ENCODE assay signal across 8 cellular contexts in genomic region chr17:36534117-36534880, GRCh38. TPM values are rescaled to one million over a fixed set of nuclear protein-coding genes. Genes with fewer than 3 reads are reported as not detected.
DNase-seq lines count a peak whose midpoint lies in the region; ATAC-seq, FAIRE-seq and TF ChIP-seq lines count a peak whose summit lies in the region.

MYO19 (minus strand) TSS chr17:36534868; CDS start chr17:36532538, 2,330 bp downstream.

- H3K4me2 ChIP-seq in SK-N-SH, result peak within 1 kb of the TSS; percentile 100

- H3K4me3 ChIP-seq in MG63, result peak within 1 kb of the TSS; percentile 100
- H3K4me3 ChIP-seq in SK-N-SH (ENCODE audit: low read depth in 2 of 2, low read length in 1 of 2), result peak within 1 kb of the TSS; percentile 87 to 88

- TF ChIP-seq RAD21 in SK-N-SH (IDR thresholded peaks at IDR 0.05; ENCODE audit: low read length), result no peak

- H3K36me3 Mint-ChIP-seq in activated naive CD8-positive, alpha-beta T cell treated with anti-CD3 and anti-CD28 coated beads, Interleukin-2, amount 10 ng/mL, durations not matched to agents 7 days and 5 days, result peaks cover 18% of the 10 kb centered on the region

- intact Hi-C loops in Right ventricle myocardium superior (cut with DNase I), result no loop called here

- 2% methylated on average over 29 of the region's 44 CpGs for WGBS in SK-N-SH (ENCODE audit: low lambda C conversion rate)

- peaks cover 32% of the 10 kb centered on the region for H3K79me2 ChIP-seq in SK-N-SH (ENCODE audit: insufficient read depth)

- no peaks in the 10 kb centered on the region for H3K9me3 ChIP-seq in MG63
- H3K9me3 ChIP-seq in SK-N-SH, result no peaks in the 10 kb centered on the region

- DNase-seq in ELF-1 (ENCODE audit: low read depth, low spot score) (peak; percentile 90), H54 (ENCODE audit: insufficient read length, low spot score) (peak; percentile 50), MG63 (peak; percentile 79), SK-N-SH (peak; percentile 81), Right ventricle myocardium superior (peak; percentile 80), pons (ENCODE audit: low spot score) (peak; percentile 25), NOMO-1 (lab: John Stamatoyannopoulos, UW; ENCODE audit: unreplicated experiment in 2 of 2) (no peak)
- DNase-seq in activated naive CD8-positive, alpha-beta T cell treated with anti-CD3 and anti-CD28 coated beads, Interleukin-2, amount 10 ng/mL, durations not matched to agents 7 days and 5 days, result no peak

- H3K27me3 Mint-ChIP-seq in activated naive CD8-positive, alpha-beta T cell treated with anti-CD3 and anti-CD28 coated beads, Interleukin-2, amount 10 ng/mL, durations not matched to agents 7 days and 5 days, result no peaks in the 10 kb centered on the region

- ATAC-seq in activated naive CD8-positive, alpha-beta T cell treated with anti-CD3 and anti-CD28 coated beads, Interleukin-2, amount 10 ng/mL, durations not matched to agents 7 days and 5 days (ENCODE audit: low read depth), result peak; percentile 30
- ATAC-seq in Right ventricle myocardium superior (ENCODE audit: poor library complexity), result peak; percentile 58

- peaks cover 31% of the 10 kb centered on the region for H3F3A ChIP-seq in SK-N-SH (replicated peaks; ENCODE audit: insufficient read depth)

- CTCF ChIA-PET in SK-N-SH (lab: Yijun Ruan, JAX), result interaction anchor here (0.6 to 2.8 kb wide), 18 partner anchors 8 to 69 kb away, joined by 3 to 16 read pairs (median 4); partner anchors contain the start of genes GGNBP2, MRM1 and ZNHIT3

- no peaks in the 10 kb centered on the region for H3K27me3 ChIP-seq in MG63
- no peaks in the 10 kb centered on the region for H3K27me3 ChIP-seq in SK-N-SH (ENCODE audit: insufficient read depth)

- H3K27ac Mint-ChIP-seq in activated naive CD8-positive, alpha-beta T cell treated with anti-CD3 and anti-CD28 coated beads, Interleukin-2, amount 10 ng/mL, durations not matched to agents 7 days and 5 days, result peak within 1 kb of the TSS; percentile 96

- no peaks in the 10 kb centered on the region for H3K9me2 ChIP-seq in SK-N-SH

- TF ChIP-seq CTCF in SK-N-SH (IDR thresholded peaks at IDR 0.05), result peak; percentile 66

- H3K9me3 Mint-ChIP-seq in activated naive CD8-positive, alpha-beta T cell treated with anti-CD3 and anti-CD28 coated beads, Interleukin-2, amount 10 ng/mL, durations not matched to agents 7 days and 5 days, result peaks cover 1% of the 10 kb centered on the region

- POLR2A ChIA-PET in SK-N-SH (lab: Yijun Ruan, JAX), result interaction anchor here (0.6 to 3.2 kb wide), 8 partner anchors 10 to 310 kb away, joined by 3 to 37 read pairs (median 4); partner anchors contain the start of gene GGNBP2
- POLR2A ChIA-PET in activated naive CD8-positive, alpha-beta T cell treated with anti-CD3 and anti-CD28 coated beads, Interleukin-2, amount 10 ng/mL, durations not matched to agents 7 days and 5 days (lab: Charles Lee), result interaction anchor here (0.8 to 4.8 kb wide), 5 partner anchors 10 to 68 kb away, joined by 3 to 122 read pairs (median 7); partner anchors contain the start of genes GGNBP2 and MRM1

- H3K27ac ChIP-seq in SK-N-SH (ENCODE audit: low read depth in 2 of 2, low read length in 1 of 2), result peak within 1 kb of the TSS; percentile 95 to 96

- TF ChIP-seq POLR2A in H54 (IDR thresholded peaks at IDR 0.05; ENCODE audit: low read depth, low read length), result peak; percentile 51; the same call in 1 of the 2 replicates

- H3K4me1 ChIP-seq in SK-N-SH (ENCODE audit: control insufficient read depth in 1 of 2, insufficient read depth in 2 of 2, low read depth in 1 of 2, low read length in 1 of 2), result peaks cover 0 to 8% of the 10 kb centered on the region in 2 experiments; a peak in 2 of 4 replicates

- peak within 1 kb of the TSS; percentile 97 for H2AFZ ChIP-seq in SK-N-SH (ENCODE audit: low read depth)

- FAIRE-seq in H54 (lab: Jason Lieb, UNC), result no peak

- H4K20me1 ChIP-seq in SK-N-SH (ENCODE audit: insufficient read depth), result no peaks in the 10 kb centered on the region

- H3K4me3 Mint-ChIP-seq in activated naive CD8-positive, alpha-beta T cell treated with anti-CD3 and anti-CD28 coated beads, Interleukin-2, amount 10 ng/mL, durations not matched to agents 7 days and 5 days, result peak within 1 kb of the TSS; percentile 91

- H3K9ac ChIP-seq in SK-N-SH, result peak within 1 kb of the TSS; percentile 96

- H3K36me3 ChIP-seq in MG63 (peaks cover 84% of the 10 kb centered on the region), SK-N-SH (replicated peaks in 1 of 2; ENCODE audit: control insufficient read depth in 1 of 2, insufficient read depth in 2 of 2, low read length in 1 of 2) (peaks cover 40 to 45% of the 10 kb centered on the region in 2 experiments)

- H3K4me1 Mint-ChIP-seq in activated naive CD8-positive, alpha-beta T cell treated with anti-CD3 and anti-CD28 coated beads, Interleukin-2, amount 10 ng/mL, durations not matched to agents 7 days and 5 days, result peaks cover 29% of the 10 kb centered on the region

- TF ChIP-seq EP300 in SK-N-SH (IDR thresholded peaks at IDR 0.05; ENCODE audit: borderline replicate concordance in 1 of 2, low read depth in 1 of 2, low read length in 1 of 2), result no peak

TF ChIP-seq in SK-N-SH, 30 proteins besides CTCF, POLR2A, EP300 and RAD21 (continues in another document):
- no peak for TF ChIP-seq JUND (IDR thresholded peaks at IDR 0.05)
- TF ChIP-seq MAX (IDR thresholded peaks at IDR 0.05; ENCODE audit: low read depth), result peak; percentile 71
- no peak; the same call in 1 of the 2 replicates for TF ChIP-seq MXI1 (IDR thresholded peaks at IDR 0.05; ENCODE audit: low read depth, low read length)
- no peak for TF ChIP-seq RFX5 (IDR thresholded peaks at IDR 0.05; ENCODE audit: low read length)
- TF ChIP-seq SIN3A (IDR thresholded peaks at IDR 0.05; ENCODE audit: borderline replicate concordance, low read depth, low read length), result peak; percentile 57; the same call in 1 of the 2 replicates
- TF ChIP-seq POLR2AphosphoS5 (IDR thresholded peaks at IDR 0.05; ENCODE audit: low read depth, low read length), result 0 out of 2 replicates have a peak, but pooled peaks have one; percentile 19
- peak; percentile 8; the same call in 1 of the 2 replicates for TF ChIP-seq RXRA (IDR thresholded peaks at IDR 0.05; ENCODE audit: borderline replicate concordance, low read depth)
- no peak for TF ChIP-seq NRF1 (IDR thresholded peaks at IDR 0.05; ENCODE audit: low read depth, low read length)
- TF ChIP-seq USF2 (IDR thresholded peaks at IDR 0.05; ENCODE audit: borderline replicate concordance, low read depth, low read length), result no peak
- TF ChIP-seq ZBTB33 (IDR thresholded peaks at IDR 0.05; ENCODE audit: borderline replicate concordance, low read depth), result no peak
- 0 out of 2 replicates have a peak, but pooled peaks have one; percentile 11 for TF ChIP-seq FOXM1 (IDR thresholded peaks at IDR 0.05; ENCODE audit: low read depth)
- TF ChIP-seq TEAD4 (IDR thresholded peaks at IDR 0.05; ENCODE audit: borderline replicate concordance, insufficient read depth), result no peak
- TF ChIP-seq USF1 (IDR thresholded peaks at IDR 0.05; ENCODE audit: borderline replicate concordance, low read depth), result no peak
- TF ChIP-seq PBX3 (IDR thresholded peaks at IDR 0.05), result no peak

RNA-seq across cellular contexts. Expression of gene MYO19, which starts in this region (rescaled TPM):
- 73.9 and 76.5 TPM in 2 replicates for total RNA-seq in MG63 (2014; rRNA removed; shearing (Covaris generic); ENCODE audit: low replicate concordance)
- 61.6 and 72.4 TPM in 2 replicates for polyA plus RNA-seq in SK-N-SH (2012; rRNA removed)
- polyA plus RNA-seq in SK-N-SH (2012; cell fraction: cytosol; rRNA removed), result 20.3 and 28.5 TPM in 2 replicates
- polyA plus RNA-seq in SK-N-SH (2012; cell fraction: nucleus; rRNA removed), result 344 and 424 TPM in 2 replicates
- total RNA-seq in activated naive CD8-positive, alpha-beta T cell treated with anti-CD3 and anti-CD28 coated beads, Interleukin-2, amount 10 ng/mL, durations not matched to agents 7 days and 5 days, result 100 to 1,000 TPM; 113 to 117 TPM
- total RNA-seq in Right ventricle myocardium superior, result 12.7 TPM

Comparison
In these comparisons a context has a peak if more than half of its experiments do, and no peak if none do; other contexts are left out.
1. DNase-seq: peak in ELF-1 (single experiment), H54 (single experiment), MG63 (single experiment), SK-N-SH (single experiment), Right ventricle myocardium superior (single experiment) and pons (single experiment); none in activated naive CD8-positive, alpha-beta T cell treated with anti-CD3 and anti-CD28 coated beads, Interleukin-2, amount 10 ng/mL, durations not matched to agents 7 days and 5 days (single experiment) and NOMO-1 (0 of 2).